8 cellular contexts compared by ENCODE assay signal in genomic region chr16:76535-77272, GRCh38. TPM values are rescaled to one million over a fixed set of nuclear protein-coding genes. Genes with fewer than 3 reads are reported as not detected.
DNase-seq lines count a peak whose midpoint lies in the region; ATAC-seq and TF ChIP-seq lines count a peak whose summit lies in the region.

No MANE protein-coding gene starts in this region.

- ATAC-seq in CD4-positive, alpha-beta T cell (ENCODE audit: poor library complexity): no peak
- peak; percentile 6 for ATAC-seq in foreskin keratinocyte
- ATAC-seq in GM19324 (IDR thresholded peaks at IDR 0.05; ENCODE audit: low FRiP score, unreplicated experiment): no peak

- no peaks in the 10 kb centered on the region for H3K36me3 Mint-ChIP-seq in CD4-positive, alpha-beta T cell (ENCODE audit: low read depth)

- H3K9me3 ChIP-seq in CD4-positive, alpha-beta T cell (ENCODE audit: control insufficient read depth, low read length): no peaks in the 10 kb centered on the region

- H3K4me3 Mint-ChIP-seq in CD4-positive, alpha-beta T cell: peak overlapping the region; percentile 86

- H3K9me3 Mint-ChIP-seq in CD4-positive, alpha-beta T cell: no peaks in the 10 kb centered on the region

- peaks cover 19% of the 10 kb centered on the region for H3K27me3 ChIP-seq in CD4-positive, alpha-beta T cell (ENCODE audit: control insufficient read depth, insufficient read depth, low read length)
- no peaks in the 10 kb centered on the region for H3K27me3 ChIP-seq in foreskin keratinocyte

- CTCF ChIA-PET in CD4-positive, alpha-beta T cell (lab: Charles Lee): interaction anchor here (1.6 to 2.6 kb wide), 2 partner anchors 20 to 31 kb away, joined by 7 to 13 read pairs; no protein-coding TSS in a partner anchor

- peaks cover 26% of the 10 kb centered on the region for H3K4me1 Mint-ChIP-seq in CD4-positive, alpha-beta T cell (ENCODE audit: low read depth)

- intact Hi-C loops in CD4-positive, alpha-beta T cell (cut with DNase I, micrococcal nuclease): no loop called here
- intact Hi-C loops in posterior vena cava (cut with DNase I): no loop called here

- peaks cover 11% of the 10 kb centered on the region for H3K4me1 ChIP-seq in foreskin keratinocyte

- H3K27me3 Mint-ChIP-seq in CD4-positive, alpha-beta T cell: peaks cover 24% of the 10 kb centered on the region

- H3K4me3 ChIP-seq in WI38 (ENCODE audit: low read depth, low read length): peak overlapping the region; percentile 73

- in situ Hi-C loops in G401 (cut with HindIII; ENCODE audit: low sequenced_read_pairs): no loop called here

- no peak for TF ChIP-seq CTCF in CD4-positive, alpha-beta T cell (IDR thresholded peaks at IDR 0.05)
- TF ChIP-seq CTCF in WI38 (IDR thresholded peaks at IDR 0.05; ENCODE audit: low read depth, low read length) (no peak), foreskin keratinocyte (conservative IDR thresholded peaks at IDR 0.05) (no peak)

- POLR2A ChIA-PET in CD4-positive, alpha-beta T cell (lab: Charles Lee): interaction anchor here (0.6 kb wide), 1 partner anchor 20 kb away, joined by 3 read pairs; no protein-coding TSS in a partner anchor

- DNase-seq in CD4-positive, alpha-beta T cell: no peak
- peak; percentile 42 for DNase-seq in HPDE6-E6E7 (ENCODE audit: extremely low spot score)
- peak in 1 of 2 donors; percentile 40 for DNase-seq in foreskin keratinocyte
- peak; percentile 94 for DNase-seq in posterior vena cava (ENCODE audit: low spot score)
- DNase-seq in NCI-H1048 (lab: John Stamatoyannopoulos, UW): no peak
- DNase-seq in G401 (ENCODE audit: low spot score): no peak

- peak overlapping the region; percentile 20 for H3K27ac Mint-ChIP-seq in CD4-positive, alpha-beta T cell

- no peak overlapping the region for H3K27ac ChIP-seq in CD4-positive, alpha-beta T cell (ENCODE audit: low read depth, low read length)
- H3K27ac ChIP-seq in foreskin keratinocyte: no peak overlapping the region

RNA-seq across cellular contexts. Expression of gene MPG, which starts 1.3 kb away (rescaled TPM):
- total RNA-seq in CD4-positive, alpha-beta T cell: 10 to 100 TPM; 14.1 to 17.1 TPM
- total RNA-seq in foreskin keratinocyte (64.5 and 77.7 TPM in 2 replicates), posterior vena cava (10 to 100 TPM; 42.2 to 45.6 TPM)
- polyA plus RNA-seq in foreskin keratinocyte: 76.2 and 105 TPM in 2 replicates
- 158 and 323 TPM in 2 replicates for total RNA-seq in G401 (2014; rRNA removed; shearing (Covaris generic))

RNA-seq across cellular contexts. Expression of gene RHBDF1, which starts 4.3 kb away (rescaled TPM):
- under 1 TPM; 0.33 to 0.34 TPM for total RNA-seq in CD4-positive, alpha-beta T cell
- 20.3 and 27.5 TPM in 2 replicates for total RNA-seq in foreskin keratinocyte
- 27.0 and 32.0 TPM in 2 replicates for polyA plus RNA-seq in foreskin keratinocyte
- total RNA-seq in posterior vena cava: 10 to 100 TPM; 39.5 to 39.7 TPM
- 21.4 and 24.9 TPM in 2 replicates for total RNA-seq in G401 (2014; rRNA removed; shearing (Covaris generic))

RNA-seq across cellular contexts. Expression of gene SNRNP25, which starts 23.1 kb away (rescaled TPM):
- 1 to 10 TPM; 4.8 to 5.1 TPM for total RNA-seq in CD4-positive, alpha-beta T cell
- total RNA-seq in foreskin keratinocyte: 46.4 and 67.2 TPM in 2 replicates
- polyA plus RNA-seq in foreskin keratinocyte: 70.7 and 98.1 TPM in 2 replicates
- total RNA-seq in posterior vena cava: 10 to 100 TPM; 11.2 to 11.6 TPM
- total RNA-seq in G401 (2014; rRNA removed; shearing (Covaris generic)): 53.9 and 57.0 TPM in 2 replicates

RNA-seq across cellular contexts. Expression of gene POLR3K, which starts 23.3 kb away (rescaled TPM):
- 1 to 10 TPM; 4.1 TPM for total RNA-seq in CD4-positive, alpha-beta T cell
- 10.7 and 16.2 TPM in 2 replicates for total RNA-seq in foreskin keratinocyte
- polyA plus RNA-seq in foreskin keratinocyte: 30.2 and 35.2 TPM in 2 replicates
- 1 to 10 TPM; 7.4 to 7.9 TPM for total RNA-seq in posterior vena cava
- total RNA-seq in G401 (2014; rRNA removed; shearing (Covaris generic)): 19.2 and 36.9 TPM in 2 replicates

Comparison
In these comparisons a context has a peak if more than half of its experiments do, and no peak if none do; other contexts are left out.
1. DNase-seq: peak in HPDE6-E6E7 (single experiment) and posterior vena cava (single experiment); none in CD4-positive, alpha-beta T cell (0 of 10), NCI-H1048 (single experiment) and G401 (single experiment).
2. RNA of gene RHBDF1, which starts 4.3 kb away (total RNA-seq): 39.5 to 39.7 TPM in posterior vena cava, 21.4 to 24.9 TPM in G401 and 20.3 to 27.5 TPM in foreskin keratinocyte; 0.33 to 0.34 TPM in CD4-positive, alpha-beta T cell; every median in the first group is over 10 times any median in the second.